ENCODE assay signal across 19 cellular contexts in genomic region chr16:17420821-17421220, GRCh38. TPM values are rescaled to one million over a fixed set of nuclear protein-coding genes. Genes with fewer than 3 reads are reported as not detected.
DNase-seq lines count a peak whose midpoint lies in the region; ATAC-seq, FAIRE-seq and TF ChIP-seq lines count a peak whose summit lies in the region.
"Had no signal": no experiment of that assay in that cellular context is flagged by ENCODE, and none has a peak within 500 bp of the region (broad histone marks: within the 10 kb centered on the region; RNA-seq: fewer than 3 reads in every experiment).

No MANE protein-coding gene starts in this region.

- 0 out of 2 replicates have a peak, but pooled peaks cover 7% of the 10 kb centered on the region for H3F3A ChIP-seq in GM23248 (ENCODE audit: insufficient read depth)
- H3F3A ChIP-seq in Loucy (ENCODE audit: low read depth) = peaks cover 7% of the 10 kb centered on the region

- no peak for FAIRE-seq in astrocyte (lab: Jason Lieb, UNC)
- FAIRE-seq: A549, GM12878, GM18507, H1 had no signal

- H3K27ac ChIP-seq in GM23248 = no peak overlapping the region
- no peak overlapping the region for H3K27ac ChIP-seq in astrocyte (ENCODE audit: low read depth, low read length)
- H3K27ac ChIP-seq in heart left ventricle = no peak overlapping the region
- H3K27ac ChIP-seq: A549 had no signal

- peaks cover 100% of the 10 kb centered on the region for H3K79me2 ChIP-seq in GM23248 (ENCODE audit: insufficient read depth)
- H3K79me2 ChIP-seq in Loucy (ENCODE audit: insufficient read depth, low read length) = peaks cover 94% of the 10 kb centered on the region
- peaks cover 84% of the 10 kb centered on the region for H3K79me2 ChIP-seq in astrocyte (ENCODE audit: insufficient read depth, low read length)

- no peak for ATAC-seq in heart left ventricle
- no peak for ATAC-seq in GM18867 (IDR thresholded peaks at IDR 0.05; ENCODE audit: unreplicated experiment)
- ATAC-seq: A549, GM12878 had no signal

- no peak overlapping the region for H3K4me2 ChIP-seq in GM23248 (ENCODE audit: unreplicated experiment)
- peak overlapping the region; percentile 30 for H3K4me2 ChIP-seq in Loucy (ENCODE audit: low read depth, low read length, poor library complexity, severe bottlenecking)
- no peak overlapping the region for H3K4me2 ChIP-seq in astrocyte (ENCODE audit: low read length)
- H3K4me2 ChIP-seq: A549 had no signal

- H2AFZ ChIP-seq in GM23248 (no peak overlapping the region), Loucy (ENCODE audit: low read length) (no peak overlapping the region), astrocyte (ENCODE audit: low read depth, low read length) (no peak overlapping the region)

- H3K9me3 ChIP-seq in GM23248 (ENCODE audit: low read depth) (no peaks in the 10 kb centered on the region), Loucy (ENCODE audit: insufficient read depth, low read depth, low read length) (no peaks in the 10 kb centered on the region), astrocyte (ENCODE audit: insufficient read depth, low read depth, low read length) (no peaks in the 10 kb centered on the region), heart left ventricle (peaks cover 0 to 8% (median 0%) of the 10 kb centered on the region in 12 donors)
- H3K9me3 ChIP-seq: HAP-1 had no signal

- intact Hi-C loops in heart left ventricle (cut with DNase I) = no loop called here

- no peaks in the 10 kb centered on the region for H3K36me3 ChIP-seq in GM23248 (ENCODE audit: low read depth)
- H3K36me3 ChIP-seq in Loucy (ENCODE audit: insufficient read depth, low read length) = peaks cover 19% of the 10 kb centered on the region; the same call in 1 of the 2 replicates
- no peaks in the 10 kb centered on the region for H3K36me3 ChIP-seq in astrocyte (ENCODE audit: insufficient read depth, low read length)
- no peaks in the 10 kb centered on the region for H3K36me3 ChIP-seq in heart left ventricle
- H3K36me3 ChIP-seq: HAP-1 had no signal

- H3K27me3 Mint-ChIP-seq in astrocyte (ENCODE audit: low read depth, unreplicated experiment) = no peaks in the 10 kb centered on the region
- H3K27me3 Mint-ChIP-seq: B cell; CD4-positive, alpha-beta T cell had no signal

- H3K27ac Mint-ChIP-seq in astrocyte (ENCODE audit: unreplicated experiment) = no peak overlapping the region
- H3K27ac Mint-ChIP-seq: B cell; CD4-positive, alpha-beta T cell had no signal

- peaks cover 5% of the 10 kb centered on the region for H3K36me3 Mint-ChIP-seq in astrocyte (ENCODE audit: low read depth, unreplicated experiment)

- TF ChIP-seq POLR2A in heart left ventricle (IDR thresholded peaks at IDR 0.05) = no peak

- H3K4me3 ChIP-seq in GM23248 (no peak overlapping the region), Loucy (ENCODE audit: low read length, poor library complexity, severe bottlenecking) (no peak overlapping the region), astrocyte (ENCODE audit: insufficient read depth, low read depth, low read length) (no peak overlapping the region), heart left ventricle (no peak overlapping the region)
- H3K4me3 ChIP-seq: A549, GM12878, HAP-1 had no signal

- H3K4me1 ChIP-seq in GM23248 (ENCODE audit: insufficient read depth) (peaks cover 13% of the 10 kb centered on the region), Loucy (ENCODE audit: insufficient read depth, low read length, poor library complexity, severe bottlenecking) (peaks cover 73% of the 10 kb centered on the region), astrocyte (ENCODE audit: insufficient read depth, low read length) (peaks cover 19% of the 10 kb centered on the region), heart left ventricle (peaks cover 0 to 16% (median 1%) of the 10 kb centered on the region in 12 donors)
- H3K4me1 ChIP-seq: A549, HAP-1 had no signal

- H4K20me1 ChIP-seq in GM23248 (ENCODE audit: insufficient read depth) = no peaks in the 10 kb centered on the region
- peaks cover 48% of the 10 kb centered on the region for H4K20me1 ChIP-seq in Loucy (ENCODE audit: insufficient read depth, low read length, poor library complexity, severe bottlenecking)
- H4K20me1 ChIP-seq in astrocyte (ENCODE audit: insufficient read depth, low read length) = peaks cover 87% of the 10 kb centered on the region

- peaks cover 4% of the 10 kb centered on the region for H3K9me3 Mint-ChIP-seq in astrocyte (ENCODE audit: unreplicated experiment)
- H3K9me3 Mint-ChIP-seq: CD4-positive, alpha-beta T cell had no signal

- H3K9me2 ChIP-seq in GM23248 (ENCODE audit: insufficient read depth) (no peaks in the 10 kb centered on the region), Loucy (replicated peaks; ENCODE audit: low read depth, low read length) (no peaks in the 10 kb centered on the region)

- peaks cover 12% of the 10 kb centered on the region for H3K4me1 Mint-ChIP-seq in astrocyte (ENCODE audit: low read depth, unreplicated experiment)

- DNase-seq in GM23248 (peak; percentile 20), astrocyte (ENCODE audit: low read depth) (peak; percentile 34), heart left ventricle (no peak), NCI-H2171 treated with DMSO at 0.1 percent for 48 hours (lab: John Stamatoyannopoulos, UW) (no peak)
- DNase-seq in stimulated activated CD4-positive, alpha-beta T cell treated with anti-CD3 and anti-CD28 coated beads, Interleukin-2, amount 100 ng/mL, for 24 hours = no peak
- DNase-seq: C1 segment of cervical spinal cord; Calu3; CD4-positive, alpha-beta T cell; DMS 273 treated with DMSO at 0.1 percent for 48 hours; DMS79 had no signal

- in situ Hi-C loops in GM23248 (cut with MboI) = no loop called here

- 95 to 98% methylated on average over 4 of the region's 4 CpGs for WGBS in GM23248 (ENCODE audit: low coverage in 1 of 2, low lambda C conversion rate in 2 of 2, missing lambda C conversion rate in 2 of 2), 2 experiments
- 81 to 99% (median 90%) methylated on average over 4 of the region's 4 CpGs for WGBS in heart left ventricle, 4 donors

- TF ChIP-seq CTCF in Loucy (conservative IDR thresholded peaks at IDR 0.05; ENCODE audit: low read length) (no peak), astrocyte (IDR thresholded peaks at IDR 0.05; ENCODE audit: insufficient read depth, low read depth, low read length) (no peak), heart left ventricle (IDR thresholded peaks at IDR 0.05) (no peak)

- H3K4me3 Mint-ChIP-seq in astrocyte (ENCODE audit: unreplicated experiment) = no peak overlapping the region
- H3K4me3 Mint-ChIP-seq: B cell; CD4-positive, alpha-beta T cell had no signal

- H3K27me3 ChIP-seq in GM23248 (replicated peaks; ENCODE audit: insufficient read depth) = no peaks in the 10 kb centered on the region
- H3K27me3 ChIP-seq in Loucy (ENCODE audit: insufficient read depth, low read length, poor library complexity, severe bottlenecking) = no peaks in the 10 kb centered on the region
- H3K27me3 ChIP-seq in astrocyte (ENCODE audit: insufficient read depth, low read length) = no peaks in the 10 kb centered on the region
- no peaks in the 10 kb centered on the region for H3K27me3 ChIP-seq in heart left ventricle

- H3K9ac ChIP-seq in GM23248 (no peak overlapping the region), Loucy (ENCODE audit: low read depth, low read length, poor library complexity, severe bottlenecking) (peak overlapping the region; percentile 2), astrocyte (ENCODE audit: low read length) (no peak overlapping the region)

RNA-seq across cellular contexts. Expression of gene XYLT1, which starts 49.9 kb away (rescaled TPM):
- total RNA-seq in GM23248 (2014; rRNA removed; shearing (Covaris generic)) = 26.3 and 26.8 TPM in 2 replicates
- polyA plus RNA-seq in GM23248 (2016; fragmentation: Nextera tagmentation; extraction: Ambion mirVana) (4.1 and 4.5 TPM in 2 replicates), heart left ventricle (10 to 100 TPM in 1 of 2 donors, under 1 TPM in 1; 0.46 to 12.3 TPM)
- total RNA-seq in astrocyte (22.9 and 28.5 TPM in 2 replicates), heart left ventricle (1 to 10 TPM; 1.1 to 5.0 (median 2.4) TPM)
- total RNA-seq: G401 had no signal

Comparison
In these comparisons a context has a peak if more than half of its experiments do, and no peak if none do; other contexts are left out.
1. DNase-seq: peak in GM23248 (single experiment) and astrocyte (single experiment); none in heart left ventricle (0 of 5), stimulated activated CD4-positive, alpha-beta T cell treated with anti-CD3 and anti-CD28 coated beads, Interleukin-2, amount 100 ng/mL, for 24 hours (0 of 2) and NCI-H2171 treated with DMSO at 0.1 percent for 48 hours (single experiment).